Comparison of ENCODE assay signal across 8 cellular contexts in the genomic region with DNA sequence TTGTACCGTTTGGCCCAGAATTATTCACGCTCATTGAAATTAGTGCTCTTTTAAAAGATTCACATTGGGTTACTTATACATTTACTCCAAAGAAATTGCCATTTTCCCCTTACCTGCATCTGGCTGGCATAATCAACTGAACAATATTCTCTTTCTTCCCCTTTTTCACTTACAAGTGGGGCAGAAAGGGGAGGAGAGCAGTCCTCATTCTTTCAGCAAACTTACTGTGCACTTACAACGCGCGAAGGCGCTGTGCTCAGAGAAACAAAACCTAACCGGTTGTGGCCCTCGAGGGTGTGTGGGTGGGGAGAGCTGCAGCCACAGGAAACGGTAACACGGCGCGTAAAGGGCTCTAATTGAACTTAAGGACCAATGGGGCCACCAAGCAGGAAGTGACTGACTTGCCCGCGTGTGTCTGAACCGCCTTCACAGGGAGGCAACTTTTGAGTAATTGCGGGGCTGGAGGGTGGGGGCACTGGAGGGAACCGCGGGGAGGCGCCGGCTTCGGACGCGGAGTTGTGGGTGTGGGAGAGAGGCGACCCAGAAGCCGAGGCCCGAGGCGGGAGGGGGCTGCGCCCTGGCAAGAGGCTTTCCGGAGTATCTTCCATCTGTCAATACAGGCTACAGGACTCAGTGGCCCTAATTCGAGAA. TPM values are rescaled to one million over a fixed set of nuclear protein-coding genes. Genes with fewer than 3 reads are reported as not detected.
DNase-seq lines count a peak whose midpoint lies in the region; ATAC-seq, FAIRE-seq and TF ChIP-seq lines count a peak whose summit lies in the region.

No MANE protein-coding gene starts in this region.

- H3K27ac Mint-ChIP-seq in activated naive CD4-positive, alpha-beta T cell treated with anti-CD3 and anti-CD28 coated beads, Interleukin-2, amount 50 U/mL, for 24 hours, result peak overlapping the region; percentile 100

- H3K4me1 Mint-ChIP-seq in activated naive CD4-positive, alpha-beta T cell treated with anti-CD3 and anti-CD28 coated beads, Interleukin-2, amount 50 U/mL, for 24 hours, result peaks cover 50% of the 10 kb centered on the region

- intact Hi-C loops in head of caudate nucleus (cut with DNase I), result no loop called here
- intact Hi-C loops in pancreas (cut with DNase I), result loop anchor here in 2 of 3 donors (10.0 kb wide), 1 partner anchor 66 kb away; no protein-coding TSS in a partner anchor
- intact Hi-C loops in transverse colon (cut with DNase I; ENCODE audit: low total_unique reads), result loop anchor here (5.0 kb wide), 1 partner anchor 63 kb away; no protein-coding TSS in a partner anchor

- no peak for FAIRE-seq in pancreas (lab: Jason Lieb, UNC)

- H3K4me1 ChIP-seq in pancreas, result peaks cover 30 to 55% (median 34%) of the 10 kb centered on the region in 3 donors
- peaks cover 11 to 49% (median 26%) of the 10 kb centered on the region in 4 donors for H3K4me1 ChIP-seq in transverse colon

- ATAC-seq in HG02588 (IDR thresholded peaks at IDR 0.05; ENCODE audit: unreplicated experiment), result peak; percentile 60
- ATAC-seq in pancreas, result peak; percentile 38 to 70 (median 62)

- peak; percentile 60 for TF ChIP-seq CTCF in GM10266 (IDR thresholded peaks at IDR 0.05; ENCODE audit: control insufficient read depth, insufficient read depth, low read depth, missing control alignments)
- TF ChIP-seq CTCF in pancreas (IDR thresholded peaks at IDR 0.05), result no peak
- peak in 3 of 5 experiments; percentile 20 to 52 (median 21) for TF ChIP-seq CTCF in transverse colon (IDR thresholded peaks at IDR 0.05)

- peak overlapping the region; percentile 99 for H3K9ac ChIP-seq in SK-N-MC (ENCODE audit: insufficient read length)

- H3K27me3 ChIP-seq in pancreas, result no peaks in the 10 kb centered on the region
- H3K27me3 ChIP-seq in transverse colon, result no peaks in the 10 kb centered on the region

- H3K36me3 Mint-ChIP-seq in activated naive CD4-positive, alpha-beta T cell treated with anti-CD3 and anti-CD28 coated beads, Interleukin-2, amount 50 U/mL, for 24 hours, result peaks cover 19% of the 10 kb centered on the region

- TF ChIP-seq EP300 in transverse colon (IDR thresholded peaks at IDR 0.05; ENCODE audit: low read depth), result no peak

- H3K9me3 Mint-ChIP-seq in activated naive CD4-positive, alpha-beta T cell treated with anti-CD3 and anti-CD28 coated beads, Interleukin-2, amount 50 U/mL, for 24 hours, result no peaks in the 10 kb centered on the region

- H3K4me3 ChIP-seq in SK-N-MC (peak overlapping the region; percentile 95), pancreas (peak overlapping the region; percentile 53 to 70 (median 62)), transverse colon (peak overlapping the region; percentile 49 to 89 (median 78))

- H3K36me3 ChIP-seq in SK-N-MC (ENCODE audit: insufficient read depth, low read length) (peaks cover 31% of the 10 kb centered on the region), pancreas (no peaks in the 10 kb centered on the region), transverse colon (peaks cover 0 to 3% (median 0%) of the 10 kb centered on the region in 4 donors)

- DNase-seq in GM10266 (ENCODE audit: extremely low spot score), result peak; percentile 92
- DNase-seq in NCI-H1048 (lab: John Stamatoyannopoulos, UW), result peak; percentile 88
- peak; percentile 76 for DNase-seq in SK-N-MC (ENCODE audit: low read depth, low spot score)
- peak in 41 of 42 donors; percentile 24 to 76 (median 56) for DNase-seq in head of caudate nucleus
- peak in 5 of 6 donors; percentile 65 to 85 (median 72) for DNase-seq in pancreas
- DNase-seq in transverse colon, result peak; percentile 93

- H3K9me3 ChIP-seq in SK-N-MC (ENCODE audit: low read depth, low read length) (no peaks in the 10 kb centered on the region), pancreas (no peaks in the 10 kb centered on the region), transverse colon (no peaks in the 10 kb centered on the region)

- in situ Hi-C loops in transverse colon (cut with MboI; ENCODE audit: low pct_ligation_motif_present in 1 of 4, low pct_unique_long_range_greater_than_20kb in 1 of 4, low sequenced_read_pairs in 3 of 4), result no loop called here

- peak overlapping the region; percentile 98 for H3K27ac ChIP-seq in SK-N-MC
- H3K27ac ChIP-seq in pancreas, result peak overlapping the region; percentile 94 to 99 (median 98)
- H3K27ac ChIP-seq in transverse colon, result peak overlapping the region; percentile 96 to 99 (median 98)

- 1 to 2% methylated on average over 27 to 30 of the region's 30 CpGs for WGBS in pancreas, 2 donors
- WGBS in transverse colon (ENCODE audit: low coverage in 1 of 2), 2 donors, result 1% methylated on average over 7 to 29 of the region's 30 CpGs

- peak overlapping the region; percentile 100 for H3K4me3 Mint-ChIP-seq in activated naive CD4-positive, alpha-beta T cell treated with anti-CD3 and anti-CD28 coated beads, Interleukin-2, amount 50 U/mL, for 24 hours

- H3K27me3 Mint-ChIP-seq in activated naive CD4-positive, alpha-beta T cell treated with anti-CD3 and anti-CD28 coated beads, Interleukin-2, amount 50 U/mL, for 24 hours, result no peaks in the 10 kb centered on the region

- TF ChIP-seq POLR2A in transverse colon (IDR thresholded peaks at IDR 0.05), result peak; percentile 42

RNA-seq across cellular contexts. Expression of a gene that starts 0.7 kb away (rescaled TPM):
- total RNA-seq in pancreas (10 to 100 TPM; 24.3 to 57.4 (median 38.3) TPM), transverse colon (100 to 1,000 TPM in 2 of 4 donors, 10 to 100 TPM in 2; 98.0 to 136 (median 111) TPM)
- polyA plus RNA-seq in pancreas, result 10 to 100 TPM; 30.2 to 49.0 TPM

RNA-seq across cellular contexts. Expression of a gene that starts 21.2 kb away (rescaled TPM):
- total RNA-seq in pancreas (10 to 100 TPM; 25.5 to 54.9 (median 37.1) TPM), transverse colon (100 to 1,000 TPM in 1 of 4 donors, 10 to 100 TPM in 3; 58.4 to 140 (median 91.3) TPM)
- 10 to 100 TPM; 42.8 to 78.8 TPM for polyA plus RNA-seq in pancreas

RNA-seq across cellular contexts. Expression of a gene that starts 45.8 kb away (rescaled TPM):
- total RNA-seq in pancreas (not detected), transverse colon (1 to 10 TPM in 2 of 4 donors, not detected in 2; 1.6 to 3.4 TPM)
- polyA plus RNA-seq in pancreas, result not detected

Comparison
In these comparisons a context has a peak if more than half of its experiments do, and no peak if none do; other contexts are left out.
1. Peak in every context shown above with its lines: DNase-seq, ATAC-seq, H3K4me3 ChIP-seq and H3K27ac ChIP-seq.
2. CTCF ChIP-seq: peak in GM10266 (single experiment) and transverse colon (3 of 5); none in pancreas (0 of 4).